In genomic region chr19:33395561-33396550, GRCh38 we compare ENCODE assay signal across 1 cellular context.
TF ChIP-seq lines count a peak whose summit lies in the region.

No MANE protein-coding gene starts in this region.

TF ChIP-seq in HEK293, 187 proteins besides CTCF, POLR2A, EP300 and RAD21 (continued from another document):
- TF ChIP-seq, protein P1, sequence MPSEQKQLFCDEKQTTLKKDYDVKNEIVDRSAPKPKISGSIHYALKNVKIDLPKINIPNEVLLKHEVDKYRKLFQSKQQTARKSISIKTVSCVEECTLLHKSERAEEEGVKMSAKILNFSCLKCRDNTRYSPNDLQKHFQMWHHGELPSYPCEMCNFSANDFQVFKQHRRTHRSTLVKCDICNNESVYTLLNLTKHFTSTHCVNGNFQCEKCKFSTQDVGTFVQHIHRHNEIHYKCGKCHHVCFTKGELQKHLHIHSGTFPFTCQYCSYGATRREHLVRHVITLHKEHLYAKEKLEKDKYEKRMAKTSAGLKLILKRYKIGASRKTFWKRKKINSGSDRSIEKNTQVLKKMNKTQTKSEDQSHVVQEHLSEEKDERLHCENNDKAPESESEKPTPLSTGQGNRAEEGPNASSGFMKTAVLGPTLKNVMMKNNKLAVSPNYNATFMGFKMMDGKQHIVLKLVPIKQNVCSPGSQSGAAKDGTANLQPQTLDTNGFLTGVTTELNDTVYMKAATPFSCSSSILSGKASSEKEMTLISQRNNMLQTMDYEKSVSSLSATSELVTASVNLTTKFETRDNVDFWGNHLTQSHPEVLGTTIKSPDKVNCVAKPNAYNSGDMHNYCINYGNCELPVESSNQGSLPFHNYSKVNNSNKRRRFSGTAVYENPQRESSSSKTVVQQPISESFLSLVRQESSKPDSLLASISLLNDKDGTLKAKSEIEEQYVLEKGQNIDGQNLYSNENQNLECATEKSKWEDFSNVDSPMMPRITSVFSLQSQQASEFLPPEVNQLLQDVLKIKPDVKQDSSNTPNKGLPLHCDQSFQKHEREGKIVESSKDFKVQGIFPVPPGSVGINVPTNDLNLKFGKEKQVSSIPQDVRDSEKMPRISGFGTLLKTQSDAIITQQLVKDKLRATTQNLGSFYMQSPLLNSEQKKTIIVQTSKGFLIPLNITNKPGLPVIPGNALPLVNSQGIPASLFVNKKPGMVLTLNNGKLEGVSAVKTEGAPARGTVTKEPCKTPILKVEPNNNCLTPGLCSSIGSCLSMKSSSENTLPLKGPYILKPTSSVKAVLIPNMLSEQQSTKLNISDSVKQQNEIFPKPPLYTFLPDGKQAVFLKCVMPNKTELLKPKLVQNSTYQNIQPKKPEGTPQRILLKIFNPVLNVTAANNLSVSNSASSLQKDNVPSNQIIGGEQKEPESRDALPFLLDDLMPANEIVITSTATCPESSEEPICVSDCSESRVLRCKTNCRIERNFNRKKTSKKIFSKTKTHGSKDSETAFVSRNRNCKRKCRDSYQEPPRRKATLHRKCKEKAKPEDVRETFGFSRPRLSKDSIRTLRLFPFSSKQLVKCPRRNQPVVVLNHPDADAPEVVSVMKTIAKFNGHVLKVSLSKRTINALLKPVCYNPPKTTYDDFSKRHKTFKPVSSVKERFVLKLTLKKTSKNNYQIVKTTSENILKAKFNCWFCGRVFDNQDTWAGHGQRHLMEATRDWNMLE (tag by site-specific recombination; conservative IDR thresholded peaks at IDR 0.05; ENCODE audit: low read depth) = no peak
